ENCODE assay signal across 1 cellular context in the genomic region with DNA sequence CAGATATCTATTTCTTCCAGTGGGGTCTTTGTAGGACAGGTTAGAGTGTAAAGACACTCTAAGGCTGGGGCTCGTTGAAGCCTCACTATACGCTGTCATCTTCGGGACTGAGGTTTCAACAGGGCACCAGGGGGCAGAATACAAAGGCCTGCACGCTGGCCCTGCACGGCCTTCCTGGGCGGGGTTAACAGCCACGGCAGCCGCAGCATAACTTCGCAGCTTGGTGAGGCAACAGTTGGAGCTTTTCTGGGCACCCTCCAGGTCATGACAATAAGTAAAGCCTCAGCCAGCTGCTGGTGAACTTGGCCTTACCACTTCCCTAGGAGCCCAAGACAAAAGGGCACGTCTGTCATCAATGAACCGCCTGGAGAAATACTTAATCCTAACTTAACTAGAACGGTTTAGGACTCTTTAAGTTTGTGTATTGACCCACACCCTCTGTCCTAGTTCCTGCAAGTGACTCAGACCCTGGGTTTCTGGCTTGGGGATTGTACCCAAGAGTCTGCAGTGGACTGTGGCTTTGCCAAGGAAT.
A peak's percentile ranks its signal among the peaks of the same experiment; 100 is the strongest.
TF ChIP-seq lines count a peak whose summit lies in the region.

No MANE protein-coding gene starts in this region.

TF ChIP-seq in K562, 482 proteins besides CTCF, POLR2A, EP300 and RAD21 (continued from another document and continues in another):
- TF ChIP-seq, protein P1, sequence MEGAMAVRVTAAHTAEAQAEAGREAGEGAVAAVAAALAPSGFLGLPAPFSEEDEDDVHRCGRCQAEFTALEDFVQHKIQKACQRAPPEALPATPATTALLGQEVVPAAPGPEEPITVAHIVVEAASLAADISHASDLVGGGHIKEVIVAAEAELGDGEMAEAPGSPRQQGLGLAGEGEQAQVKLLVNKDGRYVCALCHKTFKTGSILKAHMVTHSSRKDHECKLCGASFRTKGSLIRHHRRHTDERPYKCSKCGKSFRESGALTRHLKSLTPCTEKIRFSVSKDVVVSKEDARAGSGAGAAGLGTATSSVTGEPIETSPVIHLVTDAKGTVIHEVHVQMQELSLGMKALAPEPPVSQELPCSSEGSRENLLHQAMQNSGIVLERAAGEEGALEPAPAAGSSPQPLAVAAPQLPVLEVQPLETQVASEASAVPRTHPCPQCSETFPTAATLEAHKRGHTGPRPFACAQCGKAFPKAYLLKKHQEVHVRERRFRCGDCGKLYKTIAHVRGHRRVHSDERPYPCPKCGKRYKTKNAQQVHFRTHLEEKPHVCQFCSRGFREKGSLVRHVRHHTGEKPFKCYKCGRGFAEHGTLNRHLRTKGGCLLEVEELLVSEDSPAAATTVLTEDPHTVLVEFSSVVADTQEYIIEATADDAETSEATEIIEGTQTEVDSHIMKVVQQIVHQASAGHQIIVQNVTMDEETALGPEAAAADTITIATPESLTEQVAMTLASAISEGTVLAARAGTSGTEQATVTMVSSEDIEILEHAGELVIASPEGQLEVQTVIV (CRISPR knock-in tag; IDR thresholded peaks at IDR 0.05; ENCODE audit: borderline replicate concordance): no peak
- TF ChIP-seq RBM14 (IDR thresholded peaks at IDR 0.05; ENCODE audit: borderline replicate concordance, insufficient read depth, low read depth, low read length) (no peak), GTF2E2 (tag; IDR thresholded peaks at IDR 0.05) (no peak), NR4A1 (CRISPR knock-in tag; IDR thresholded peaks at IDR 0.05) (peak; percentile 83; the same call in 1 of the 2 replicates), NR4A1 (tag; IDR thresholded peaks at IDR 0.05) (peak; percentile 49; the same call in 1 of the 2 replicates), RCOR1 (IDR thresholded peaks at IDR 0.05; ENCODE audit: borderline replicate concordance in 1 of 2, low read depth in 2 of 2, low read length in 2 of 2) (peak in 1 of 2 experiments; percentile 67; a peak in 1 of 4 replicates), FOXK2 (conservative IDR thresholded peaks at IDR 0.05 in 1 of 2, IDR thresholded peaks at IDR 0.05 in 1 of 2; ENCODE audit: low read depth in 2 of 2) (no peak), EZH2 (IDR thresholded peaks at IDR 0.05; ENCODE audit: borderline replicate concordance, low read depth, low read length) (no peak), HDGF (IDR thresholded peaks at IDR 0.05) (no peak), TBP (optimal IDR thresholded peaks at IDR 0.05; ENCODE audit: low read depth, low read length) (peak; percentile 58), ERF (CRISPR knock-in tag; IDR thresholded peaks at IDR 0.05) (peak; percentile 78; the same call in 1 of the 2 replicates), JUNB (CRISPR knock-in tag; conservative IDR thresholded peaks at IDR 0.05) (no peak), ZZZ3 (IDR thresholded peaks at IDR 0.05) (no peak), POLR3A (IDR thresholded peaks at IDR 0.05; ENCODE audit: borderline replicate concordance, extremely low read depth, insufficient read depth, insufficient read length) (no peak), ZFX (CRISPR knock-in tag; IDR thresholded peaks at IDR 0.05) (peak; percentile 78), LCOR (CRISPR knock-in tag; IDR thresholded peaks at IDR 0.05) (no peak; the same call in 1 of the 2 replicates), TFAM (CRISPR knock-in tag; conservative IDR thresholded peaks at IDR 0.05) (no peak), OTX1 (CRISPR knock-in tag; IDR thresholded peaks at IDR 0.05) (no peak), TAF15 (IDR thresholded peaks at IDR 0.05; ENCODE audit: low read depth, low read length) (no peak), SPI1 (IDR thresholded peaks at IDR 0.05; ENCODE audit: borderline replicate concordance, low read depth, low read length) (no peak), KHSRP (IDR thresholded peaks at IDR 0.05) (no peak), CBX8 (IDR thresholded peaks at IDR 0.05; ENCODE audit: borderline replicate concordance, extremely low read depth, low read depth, low read length, poor library complexity, severe bottlenecking) (no peak), MECOM (CRISPR knock-in tag; IDR thresholded peaks at IDR 0.05) (0 out of 2 replicates have a peak, but pooled peaks have one; percentile 15), RBFOX2 (IDR thresholded peaks at IDR 0.05; ENCODE audit: low read depth, low read length) (peak; percentile 71), HSF4 (CRISPR knock-in tag; IDR thresholded peaks at IDR 0.05; ENCODE audit: borderline replicate concordance) (0 out of 2 replicates have a peak, but pooled peaks have one; percentile 10), ATF7 (IDR thresholded peaks at IDR 0.05) (peak; percentile 66; the same call in 1 of the 2 replicates), SIX5 (IDR thresholded peaks at IDR 0.05; ENCODE audit: borderline replicate concordance in 1 of 2, insufficient read depth in 1 of 2, low read depth in 1 of 2, low read length in 2 of 2) (no peak), TEAD1 (CRISPR knock-in tag; IDR thresholded peaks at IDR 0.05) (peak in 1 of 2 experiments; percentile 52; a peak in 2 of 4 replicates), FOXJ3 (CRISPR knock-in tag; IDR thresholded peaks at IDR 0.05) (no peak), ZNF282 (CRISPR knock-in tag; IDR thresholded peaks at IDR 0.05) (no peak), SLC30A9 (CRISPR knock-in tag; IDR thresholded peaks at IDR 0.05) (no peak), NFIX (CRISPR knock-in tag; IDR thresholded peaks at IDR 0.05; ENCODE audit: low read depth) (no peak), SIN3B (IDR thresholded peaks at IDR 0.05; ENCODE audit: low read depth) (no peak), MIER1 (IDR thresholded peaks at IDR 0.05; ENCODE audit: low read depth) (no peak), ZNF764 (CRISPR knock-in tag; IDR thresholded peaks at IDR 0.05; ENCODE audit: low read depth) (no peak), MCM2 (IDR thresholded peaks at IDR 0.05; ENCODE audit: low read depth) (no peak), ZNF589 (CRISPR knock-in tag; IDR thresholded peaks at IDR 0.05; ENCODE audit: low read depth) (peak; percentile 88)
- TF ChIP-seq, protein P2, sequence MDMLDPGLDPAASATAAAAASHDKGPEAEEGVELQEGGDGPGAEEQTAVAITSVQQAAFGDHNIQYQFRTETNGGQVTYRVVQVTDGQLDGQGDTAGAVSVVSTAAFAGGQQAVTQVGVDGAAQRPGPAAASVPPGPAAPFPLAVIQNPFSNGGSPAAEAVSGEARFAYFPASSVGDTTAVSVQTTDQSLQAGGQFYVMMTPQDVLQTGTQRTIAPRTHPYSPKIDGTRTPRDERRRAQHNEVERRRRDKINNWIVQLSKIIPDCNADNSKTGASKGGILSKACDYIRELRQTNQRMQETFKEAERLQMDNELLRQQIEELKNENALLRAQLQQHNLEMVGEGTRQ (CRISPR knock-in tag; IDR thresholded peaks at IDR 0.05): no peak
- TF ChIP-seq, protein P3, sequence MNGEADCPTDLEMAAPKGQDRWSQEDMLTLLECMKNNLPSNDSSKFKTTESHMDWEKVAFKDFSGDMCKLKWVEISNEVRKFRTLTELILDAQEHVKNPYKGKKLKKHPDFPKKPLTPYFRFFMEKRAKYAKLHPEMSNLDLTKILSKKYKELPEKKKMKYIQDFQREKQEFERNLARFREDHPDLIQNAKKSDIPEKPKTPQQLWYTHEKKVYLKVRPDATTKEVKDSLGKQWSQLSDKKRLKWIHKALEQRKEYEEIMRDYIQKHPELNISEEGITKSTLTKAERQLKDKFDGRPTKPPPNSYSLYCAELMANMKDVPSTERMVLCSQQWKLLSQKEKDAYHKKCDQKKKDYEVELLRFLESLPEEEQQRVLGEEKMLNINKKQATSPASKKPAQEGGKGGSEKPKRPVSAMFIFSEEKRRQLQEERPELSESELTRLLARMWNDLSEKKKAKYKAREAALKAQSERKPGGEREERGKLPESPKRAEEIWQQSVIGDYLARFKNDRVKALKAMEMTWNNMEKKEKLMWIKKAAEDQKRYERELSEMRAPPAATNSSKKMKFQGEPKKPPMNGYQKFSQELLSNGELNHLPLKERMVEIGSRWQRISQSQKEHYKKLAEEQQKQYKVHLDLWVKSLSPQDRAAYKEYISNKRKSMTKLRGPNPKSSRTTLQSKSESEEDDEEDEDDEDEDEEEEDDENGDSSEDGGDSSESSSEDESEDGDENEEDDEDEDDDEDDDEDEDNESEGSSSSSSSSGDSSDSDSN (IDR thresholded peaks at IDR 0.05; ENCODE audit: borderline replicate concordance in 1 of 2, low read depth in 2 of 2, low read length in 2 of 2): 0 out of 4 replicates have a peak, but pooled peaks have one; percentile 39
- TF ChIP-seq, protein P4, sequence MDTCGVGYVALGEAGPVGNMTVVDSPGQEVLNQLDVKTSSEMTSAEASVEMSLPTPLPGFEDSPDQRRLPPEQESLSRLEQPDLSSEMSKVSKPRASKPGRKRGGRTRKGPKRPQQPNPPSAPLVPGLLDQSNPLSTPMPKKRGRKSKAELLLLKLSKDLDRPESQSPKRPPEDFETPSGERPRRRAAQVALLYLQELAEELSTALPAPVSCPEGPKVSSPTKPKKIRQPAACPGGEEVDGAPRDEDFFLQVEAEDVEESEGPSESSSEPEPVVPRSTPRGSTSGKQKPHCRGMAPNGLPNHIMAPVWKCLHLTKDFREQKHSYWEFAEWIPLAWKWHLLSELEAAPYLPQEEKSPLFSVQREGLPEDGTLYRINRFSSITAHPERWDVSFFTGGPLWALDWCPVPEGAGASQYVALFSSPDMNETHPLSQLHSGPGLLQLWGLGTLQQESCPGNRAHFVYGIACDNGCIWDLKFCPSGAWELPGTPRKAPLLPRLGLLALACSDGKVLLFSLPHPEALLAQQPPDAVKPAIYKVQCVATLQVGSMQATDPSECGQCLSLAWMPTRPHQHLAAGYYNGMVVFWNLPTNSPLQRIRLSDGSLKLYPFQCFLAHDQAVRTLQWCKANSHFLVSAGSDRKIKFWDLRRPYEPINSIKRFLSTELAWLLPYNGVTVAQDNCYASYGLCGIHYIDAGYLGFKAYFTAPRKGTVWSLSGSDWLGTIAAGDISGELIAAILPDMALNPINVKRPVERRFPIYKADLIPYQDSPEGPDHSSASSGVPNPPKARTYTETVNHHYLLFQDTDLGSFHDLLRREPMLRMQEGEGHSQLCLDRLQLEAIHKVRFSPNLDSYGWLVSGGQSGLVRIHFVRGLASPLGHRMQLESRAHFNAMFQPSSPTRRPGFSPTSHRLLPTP (IDR thresholded peaks at IDR 0.05; ENCODE audit: borderline replicate concordance, extremely low read depth, insufficient read length): no peak
- TF ChIP-seq, protein P5, sequence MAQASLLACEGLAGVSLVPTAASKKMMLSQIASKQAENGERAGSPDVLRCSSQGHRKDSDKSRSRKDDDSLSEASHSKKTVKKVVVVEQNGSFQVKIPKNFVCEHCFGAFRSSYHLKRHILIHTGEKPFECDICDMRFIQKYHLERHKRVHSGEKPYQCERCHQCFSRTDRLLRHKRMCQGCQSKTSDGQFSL (CRISPR knock-in tag; IDR thresholded peaks at IDR 0.05): 0 out of 2 replicates have a peak, but pooled peaks have one; percentile 56
- TF ChIP-seq, protein P5 (tag; IDR thresholded peaks at IDR 0.05): no peak
- TF ChIP-seq, protein P6, sequence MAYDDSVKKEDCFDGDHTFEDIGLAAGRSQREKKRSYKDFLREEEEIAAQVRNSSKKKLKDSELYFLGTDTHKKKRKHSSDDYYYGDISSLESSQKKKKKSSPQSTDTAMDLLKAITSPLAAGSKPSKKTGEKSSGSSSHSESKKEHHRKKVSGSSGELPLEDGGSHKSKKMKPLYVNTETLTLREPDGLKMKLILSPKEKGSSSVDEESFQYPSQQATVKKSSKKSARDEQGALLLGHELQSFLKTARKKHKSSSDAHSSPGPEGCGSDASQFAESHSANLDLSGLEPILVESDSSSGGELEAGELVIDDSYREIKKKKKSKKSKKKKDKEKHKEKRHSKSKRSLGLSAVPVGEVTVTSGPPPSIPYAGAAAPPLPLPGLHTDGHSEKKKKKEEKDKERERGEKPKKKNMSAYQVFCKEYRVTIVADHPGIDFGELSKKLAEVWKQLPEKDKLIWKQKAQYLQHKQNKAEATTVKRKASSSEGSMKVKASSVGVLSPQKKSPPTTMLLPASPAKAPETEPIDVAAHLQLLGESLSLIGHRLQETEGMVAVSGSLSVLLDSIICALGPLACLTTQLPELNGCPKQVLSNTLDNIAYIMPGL (CRISPR knock-in tag; IDR thresholded peaks at IDR 0.05): no peak; the same call in 1 of the 2 replicates
- TF ChIP-seq, protein P7, sequence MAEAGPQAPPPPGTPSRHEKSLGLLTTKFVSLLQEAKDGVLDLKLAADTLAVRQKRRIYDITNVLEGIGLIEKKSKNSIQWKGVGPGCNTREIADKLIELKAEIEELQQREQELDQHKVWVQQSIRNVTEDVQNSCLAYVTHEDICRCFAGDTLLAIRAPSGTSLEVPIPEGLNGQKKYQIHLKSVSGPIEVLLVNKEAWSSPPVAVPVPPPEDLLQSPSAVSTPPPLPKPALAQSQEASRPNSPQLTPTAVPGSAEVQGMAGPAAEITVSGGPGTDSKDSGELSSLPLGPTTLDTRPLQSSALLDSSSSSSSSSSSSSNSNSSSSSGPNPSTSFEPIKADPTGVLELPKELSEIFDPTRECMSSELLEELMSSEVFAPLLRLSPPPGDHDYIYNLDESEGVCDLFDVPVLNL (CRISPR knock-in tag; IDR thresholded peaks at IDR 0.05; ENCODE audit: low read depth): no peak
- TF ChIP-seq, protein P8, sequence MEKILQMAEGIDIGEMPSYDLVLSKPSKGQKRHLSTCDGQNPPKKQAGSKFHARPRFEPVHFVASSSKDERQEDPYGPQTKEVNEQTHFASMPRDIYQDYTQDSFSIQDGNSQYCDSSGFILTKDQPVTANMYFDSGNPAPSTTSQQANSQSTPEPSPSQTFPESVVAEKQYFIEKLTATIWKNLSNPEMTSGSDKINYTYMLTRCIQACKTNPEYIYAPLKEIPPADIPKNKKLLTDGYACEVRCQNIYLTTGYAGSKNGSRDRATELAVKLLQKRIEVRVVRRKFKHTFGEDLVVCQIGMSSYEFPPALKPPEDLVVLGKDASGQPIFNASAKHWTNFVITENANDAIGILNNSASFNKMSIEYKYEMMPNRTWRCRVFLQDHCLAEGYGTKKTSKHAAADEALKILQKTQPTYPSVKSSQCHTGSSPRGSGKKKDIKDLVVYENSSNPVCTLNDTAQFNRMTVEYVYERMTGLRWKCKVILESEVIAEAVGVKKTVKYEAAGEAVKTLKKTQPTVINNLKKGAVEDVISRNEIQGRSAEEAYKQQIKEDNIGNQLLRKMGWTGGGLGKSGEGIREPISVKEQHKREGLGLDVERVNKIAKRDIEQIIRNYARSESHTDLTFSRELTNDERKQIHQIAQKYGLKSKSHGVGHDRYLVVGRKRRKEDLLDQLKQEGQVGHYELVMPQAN (IDR thresholded peaks at IDR 0.05; ENCODE audit: borderline replicate concordance): no peak
- TF ChIP-seq, protein P9, sequence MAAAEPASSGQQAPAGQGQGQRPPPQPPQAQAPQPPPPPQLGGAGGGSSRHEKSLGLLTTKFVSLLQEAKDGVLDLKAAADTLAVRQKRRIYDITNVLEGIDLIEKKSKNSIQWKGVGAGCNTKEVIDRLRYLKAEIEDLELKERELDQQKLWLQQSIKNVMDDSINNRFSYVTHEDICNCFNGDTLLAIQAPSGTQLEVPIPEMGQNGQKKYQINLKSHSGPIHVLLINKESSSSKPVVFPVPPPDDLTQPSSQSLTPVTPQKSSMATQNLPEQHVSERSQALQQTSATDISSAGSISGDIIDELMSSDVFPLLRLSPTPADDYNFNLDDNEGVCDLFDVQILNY (CRISPR knock-in tag; IDR thresholded peaks at IDR 0.05): no peak
